17 cellular contexts compared by ENCODE assay signal in genomic region chr1:201460783-201461182, GRCh38. TPM values are rescaled to one million over a fixed set of nuclear protein-coding genes. Genes with fewer than 3 reads are reported as not detected.
DNase-seq lines count a peak whose midpoint lies in the region; ATAC-seq and TF ChIP-seq lines count a peak whose summit lies in the region.
"Had no signal": no experiment of that assay in that cellular context is flagged by ENCODE, and none has a peak within 500 bp of the region (broad histone marks: within the 10 kb centered on the region; RNA-seq: fewer than 3 reads in every experiment).

No MANE protein-coding gene starts in this region.

- ATAC-seq in psoas muscle (no peak), aorta (ENCODE audit: low FRiP score) (no peak), GM19467 (IDR thresholded peaks at IDR 0.05; ENCODE audit: unreplicated experiment) (no peak), natural killer cell (no peak)

- no peaks in the 10 kb centered on the region for H3K4me1 Mint-ChIP-seq in natural killer cell
- H3K4me1 Mint-ChIP-seq: activated naive CD8-positive, alpha-beta T cell treated with anti-CD3 and anti-CD28 coated beads, Interleukin-2, amount 10 ng/mL, durations not matched to agents 7 days and 5 days had no signal

- no peak for DNase-seq in right atrium auricular region (ENCODE audit: low spot score)
- DNase-seq in cardiac septum (ENCODE audit: low spot score), result no peak
- no peak for DNase-seq in esophagus muscularis mucosa (ENCODE audit: extremely low spot score)
- no peak for DNase-seq in psoas muscle
- DNase-seq in aorta, result no peak
- DNase-seq in testis, result no peak
- no peak for DNase-seq in natural killer cell
- DNase-seq: activated naive CD8-positive, alpha-beta T cell treated with anti-CD3 and anti-CD28 coated beads, Interleukin-2, amount 10 ng/mL, durations not matched to agents 7 days and 5 days; DND-41; endodermal cell; H7; midbrain; NCI-H1417 treated with DMSO at 0.1 percent for 48 hours; NCI-H524; retina; RPMI8226 had no signal

- H3K36me3 ChIP-seq in right atrium auricular region, result peaks cover 17% of the 10 kb centered on the region
- peaks cover 11 to 21% (median 18%) of the 10 kb centered on the region in 4 donors for H3K36me3 ChIP-seq in esophagus muscularis mucosa
- H3K36me3 ChIP-seq in psoas muscle (ENCODE audit: insufficient read depth in 1 of 2, low read depth in 1 of 2), result peaks cover 0 to 17% of the 10 kb centered on the region in 2 donors
- peaks cover 0 to 5% of the 10 kb centered on the region in 2 donors for H3K36me3 ChIP-seq in aorta (ENCODE audit: control insufficient read depth in 1 of 2, insufficient read depth in 2 of 2, low read length in 1 of 2)
- no peaks in the 10 kb centered on the region for H3K36me3 ChIP-seq in testis (ENCODE audit: low read depth, missing control alignments)

- 69% methylated on average over 4 of the region's 4 CpGs for WGBS in esophagus muscularis mucosa
- 54 to 63% (median 62%) methylated on average over 4 of the region's 4 CpGs for WGBS in psoas muscle, 3 donors
- 45 to 49% methylated on average over 4 of the region's 4 CpGs for WGBS in aorta, 2 donors
- WGBS in testis, 2 donors, result 80 to 82% methylated on average over 4 of the region's 4 CpGs

- H3K4me3 ChIP-seq in right atrium auricular region (no peak overlapping the region), esophagus muscularis mucosa (no peak overlapping the region), psoas muscle (no peak overlapping the region), aorta (ENCODE audit: low read length in 2 of 2) (no peak overlapping the region), testis (no peak overlapping the region)

- TF ChIP-seq POLR2A in esophagus muscularis mucosa (IDR thresholded peaks at IDR 0.05; ENCODE audit: low read depth) (no peak), testis (IDR thresholded peaks at IDR 0.05) (no peak)

- no peaks in the 10 kb centered on the region for H3K9me3 Mint-ChIP-seq in natural killer cell
- H3K9me3 Mint-ChIP-seq: activated naive CD8-positive, alpha-beta T cell treated with anti-CD3 and anti-CD28 coated beads, Interleukin-2, amount 10 ng/mL, durations not matched to agents 7 days and 5 days; endodermal cell had no signal

- no peak for TF ChIP-seq EP300 in esophagus muscularis mucosa (IDR thresholded peaks at IDR 0.05)

- H3K27me3 Mint-ChIP-seq in natural killer cell (ENCODE audit: low read depth in 2 of 2), result peaks cover 3 to 16% of the 10 kb centered on the region in 2 donors

- intact Hi-C loops in cardiac septum (cut with DNase I) (loop anchor here (5.0 kb wide), 1 partner anchor 83 kb away; the partner anchor contains the start of gene TNNT2), esophagus muscularis mucosa (cut with DNase I) (no loop called here), psoas muscle (cut with DNase I) (no loop called here), aorta (cut with DNase I) (no loop called here), testis (cut with DNase I; ENCODE audit: low total_unique reads) (no loop called here), natural killer cell (cut with micrococcal nuclease) (no loop called here)

- H3K27ac ChIP-seq in right atrium auricular region, result peak overlapping the region; percentile 73 to 81
- peak overlapping the region; percentile 75 to 95 (median 81) for H3K27ac ChIP-seq in esophagus muscularis mucosa (replicated peaks in 1 of 4)
- peak overlapping the region; percentile 98 for H3K27ac ChIP-seq in psoas muscle
- peak overlapping the region; percentile 46 to 89 for H3K27ac ChIP-seq in aorta (ENCODE audit: low read depth in 1 of 2, low read length in 2 of 2)
- H3K27ac ChIP-seq in testis, result no peak overlapping the region

- TF ChIP-seq CTCF in right atrium auricular region (IDR thresholded peaks at IDR 0.05) (no peak), esophagus muscularis mucosa (IDR thresholded peaks at IDR 0.05) (no peak), psoas muscle (IDR thresholded peaks at IDR 0.05) (no peak), testis (IDR thresholded peaks at IDR 0.05) (no peak), natural killer cell (IDR thresholded peaks at IDR 0.05) (no peak)

- H3K27ac Mint-ChIP-seq in natural killer cell, result no peak overlapping the region
- H3K27ac Mint-ChIP-seq: activated naive CD8-positive, alpha-beta T cell treated with anti-CD3 and anti-CD28 coated beads, Interleukin-2, amount 10 ng/mL, durations not matched to agents 7 days and 5 days; endodermal cell had no signal

- H3K4me1 ChIP-seq in right atrium auricular region (peaks cover 0 to 58% of the 10 kb centered on the region in 2 donors), esophagus muscularis mucosa (peaks cover 38 to 86% (median 69%) of the 10 kb centered on the region in 4 donors), psoas muscle (peaks cover 80% of the 10 kb centered on the region), aorta (ENCODE audit: control insufficient read depth in 1 of 2, insufficient read depth in 2 of 2, low read length in 2 of 2) (no peaks in the 10 kb centered on the region), testis (peaks cover 16% of the 10 kb centered on the region)

- no peaks in the 10 kb centered on the region for H3K9me3 ChIP-seq in right atrium auricular region
- H3K9me3 ChIP-seq in esophagus muscularis mucosa, result no peaks in the 10 kb centered on the region
- H3K9me3 ChIP-seq in psoas muscle, result no peaks in the 10 kb centered on the region
- H3K9me3 ChIP-seq in aorta (ENCODE audit: control insufficient read depth, low read length), result no peaks in the 10 kb centered on the region
- no peaks in the 10 kb centered on the region for H3K9me3 ChIP-seq in testis

- H3K36me3 Mint-ChIP-seq in natural killer cell, result no peaks in the 10 kb centered on the region

- no peak overlapping the region for H3K4me3 Mint-ChIP-seq in natural killer cell
- H3K4me3 Mint-ChIP-seq: activated naive CD8-positive, alpha-beta T cell treated with anti-CD3 and anti-CD28 coated beads, Interleukin-2, amount 10 ng/mL, durations not matched to agents 7 days and 5 days; endodermal cell had no signal

- H3K27me3 ChIP-seq in right atrium auricular region (no peaks in the 10 kb centered on the region), esophagus muscularis mucosa (no peaks in the 10 kb centered on the region), psoas muscle (ENCODE audit: insufficient read depth in 3 of 3, low read length in 2 of 3) (no peaks in the 10 kb centered on the region), aorta (ENCODE audit: control insufficient read depth in 1 of 2, insufficient read depth in 2 of 2, low read length in 1 of 2) (no peaks in the 10 kb centered on the region), testis (no peaks in the 10 kb centered on the region)

RNA-seq across cellular contexts. Expression of gene PHLDA3, which starts 8.2 kb away (rescaled TPM):
- total RNA-seq in right atrium auricular region (10 to 100 TPM; 29.5 to 31.9 TPM), cardiac septum (44.6 TPM), esophagus muscularis mucosa (100 to 1,000 TPM in 2 of 4 donors, 10 to 100 TPM in 2; 63.5 to 158 (median 106) TPM), psoas muscle (100 to 1,000 TPM in 1 of 4 donors, 10 to 100 TPM in 3; 41.8 to 116 (median 78.9) TPM), aorta (10 to 100 TPM; 66.1 to 71.6 TPM), testis (10 to 100 TPM; 22.7 to 23.1 TPM), natural killer cell (1 to 10 TPM in 2 of 3 donors, under 1 TPM in 1; 0.63 to 1.7 (median 1.1) TPM)
- polyA plus RNA-seq in psoas muscle (10 to 100 TPM; 42.3 to 62.4 (median 55.1) TPM), aorta (10 to 100 TPM; 33.7 to 46.1 TPM), testis (ENCODE audit: insufficient read depth, low read depth, low replicate concordance) (24.0 TPM)

RNA-seq across cellular contexts. Expression of gene TNNI1, which starts 39.3 kb away (rescaled TPM):
- total RNA-seq in right atrium auricular region (100 to 1,000 TPM in 1 of 2 donors, 10 to 100 TPM in 1; 17.5 to 177 TPM), cardiac septum (35.5 TPM), esophagus muscularis mucosa (under 1 TPM in 1 of 4 donors, not detected in 3; 0.06 TPM), psoas muscle (1,000 to 10,000 TPM; 2,137 to 4,600 (median 3,389) TPM), aorta (not detected), testis (under 1 TPM; 0.37 to 0.55 TPM), natural killer cell (under 1 TPM in 1 of 3 donors, not detected in 2; 0.08 TPM)
- polyA plus RNA-seq in psoas muscle (1,000 to 10,000 TPM in 2 of 3 donors, 100 to 1,000 TPM in 1; 734 to 2,687 (median 2,500) TPM), aorta (under 1 TPM; 0.38 to 0.61 TPM), testis (ENCODE audit: insufficient read depth, low read depth, low replicate concordance) (36.4 TPM)
- total RNA-seq: activated naive CD8-positive, alpha-beta T cell treated with anti-CD3 and anti-CD28 coated beads, Interleukin-2, amount 10 ng/mL, durations not matched to agents 7 days and 5 days had no signal

RNA-seq across cellular contexts. Expression of gene CSRP1, which starts 46.1 kb away (rescaled TPM):
- total RNA-seq in right atrium auricular region (100 to 1,000 TPM; 138 to 719 TPM), cardiac septum (71.7 TPM), esophagus muscularis mucosa (1,000 to 10,000 TPM; 3,645 to 7,984 (median 5,321) TPM), psoas muscle (10 to 100 TPM; 14.7 to 27.7 (median 24.3) TPM), aorta (1,000 to 10,000 TPM in 1 of 2 donors, 100 to 1,000 TPM in 1; 599 to 1,490 TPM), testis (100 to 1,000 TPM; 103 to 123 TPM), natural killer cell (10 to 100 TPM; 36.9 to 48.4 (median 44.1) TPM)
- polyA plus RNA-seq in psoas muscle (10 to 100 TPM; 21.1 to 26.4 (median 23.2) TPM), aorta (100 to 1,000 TPM; 703 to 838 TPM), testis (ENCODE audit: insufficient read depth, low read depth, low replicate concordance) (217 TPM)

Comparison
In these comparisons a context has a peak if more than half of its experiments do, and no peak if none do; other contexts are left out.
1. H3K27ac ChIP-seq: peak in right atrium auricular region (2 of 2), esophagus muscularis mucosa (4 of 4), psoas muscle (single experiment) and aorta (2 of 2); none in testis (0 of 2).
2. RNA of gene PHLDA3, which starts 8.2 kb away (total RNA-seq): 63.5 to 158 TPM in esophagus muscularis mucosa, 41.8 to 116 TPM in psoas muscle, 66.1 to 71.6 TPM in aorta, 44.6 TPM in cardiac septum (single experiment), 29.5 to 31.9 TPM in right atrium auricular region and 22.7 to 23.1 TPM in testis; 0.63 to 1.7 TPM in natural killer cell; every median in the first group is over 4 times any median in the second.
3. RNA of gene TNNI1, which starts 39.3 kb away (total RNA-seq): 2,137 to 4,600 TPM in psoas muscle; 17.5 to 177 TPM in right atrium auricular region, 35.5 TPM in cardiac septum (single experiment), 0.37 to 0.55 TPM in testis, 0.08 TPM in natural killer cell, not detected in aorta and 0.06 TPM in esophagus muscularis mucosa; every median in the first group is over 10 times any median in the second.